Comparison of ENCODE assay signal across 8 cellular contexts in the genomic region with DNA sequence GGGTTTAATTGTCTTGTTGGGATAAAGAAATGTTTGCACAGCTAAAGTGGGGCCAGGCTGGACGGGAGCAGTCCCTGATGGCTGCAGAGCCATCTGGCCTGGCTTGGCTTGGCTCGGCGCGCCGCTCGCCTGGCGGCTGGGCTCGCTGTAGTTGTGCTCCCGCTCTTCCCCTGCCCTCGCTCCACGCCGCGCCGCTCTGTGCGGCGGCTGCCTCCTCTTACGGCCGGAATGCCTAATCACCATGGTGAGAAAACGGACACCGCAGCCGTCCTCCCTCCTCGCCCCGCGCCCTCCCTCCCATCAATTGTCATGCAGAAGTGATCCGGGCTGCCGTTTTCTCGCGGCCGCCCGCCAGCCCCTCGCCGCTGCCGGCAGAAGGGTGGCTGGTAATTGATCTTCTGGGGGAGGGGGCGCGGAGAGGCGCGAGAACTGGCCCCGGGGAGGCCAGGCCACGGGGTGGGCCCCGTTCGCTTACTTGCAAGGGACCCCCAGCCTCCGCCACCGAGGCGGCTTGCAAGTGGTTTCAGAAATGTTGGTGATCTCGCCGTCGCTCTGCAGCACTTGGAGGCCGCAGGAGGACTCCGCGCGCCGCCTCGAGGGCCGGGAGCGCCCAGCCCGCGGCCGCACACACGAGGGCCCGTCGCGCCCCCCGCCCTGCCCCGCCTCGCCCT. TPM values are rescaled to one million over a fixed set of nuclear protein-coding genes. Genes with fewer than 3 reads are reported as not detected.
DNase-seq lines count a peak whose midpoint lies in the region; ATAC-seq and TF ChIP-seq lines count a peak whose summit lies in the region.

No MANE protein-coding gene starts in this region.

- DNase-seq in DMS153 (lab: John Stamatoyannopoulos, UW) (peak; percentile 67), NCI-H146 (lab: John Stamatoyannopoulos, UW) (peak; percentile 78), cerebellum (ENCODE audit: low spot score) (peak; percentile 71), lung (ENCODE audit: low spot score) (no peak), tibial artery (peak in 1 of 2 donors; percentile 28), SW 1271 (lab: John Stamatoyannopoulos, UW) (no peak), SIG-M5 treated with dmso at 0.1 percent for 504 hours (lab: John Stamatoyannopoulos, UW; ENCODE audit: unreplicated experiment) (no peak)
- no peak for DNase-seq in activated effector memory CD4-positive, alpha-beta T cell treated with Interleukin-2 at 50 U/mL for 16 hours

- H3K4me1 ChIP-seq in lung (ENCODE audit: control insufficient read depth in 2 of 2, insufficient read depth in 2 of 2, low read length in 2 of 2) (peaks cover under 1 to 8% of the 10 kb centered on the region in 2 donors), tibial artery (peaks cover 0 to 18% (median 11%) of the 10 kb centered on the region in 4 donors)

- H3K27ac ChIP-seq in lung (ENCODE audit: low read depth in 1 of 2, low read length in 1 of 2) (no peak overlapping the region), tibial artery (no peak overlapping the region)

- peak; percentile 66 for ATAC-seq in lung (ENCODE audit: insufficient read depth, low FRiP score)

- H3K4me3 ChIP-seq in lung: no peak overlapping the region
- peak overlapping the region; percentile 2 to 23 for H3K4me3 ChIP-seq in tibial artery

- H3K27me3 ChIP-seq in lung (ENCODE audit: control insufficient read depth, insufficient read depth) (peaks cover 9% of the 10 kb centered on the region), tibial artery (peaks cover 0 to 92% of the 10 kb centered on the region in 2 donors)

- TF ChIP-seq CTCF in lung (IDR thresholded peaks at IDR 0.05; ENCODE audit: control extremely low read depth, extremely low read depth) (no peak), tibial artery (IDR thresholded peaks at IDR 0.05) (no peak)

- H3K9me3 ChIP-seq in lung (ENCODE audit: control insufficient read depth in 2 of 2, insufficient read depth in 1 of 2, low read length in 1 of 2): no peaks in the 10 kb centered on the region
- H3K9me3 ChIP-seq in tibial artery: no peaks in the 10 kb centered on the region

- intact Hi-C loops in tibial artery (cut with DNase I; ENCODE audit: low total_unique reads): no loop called here

- no peaks in the 10 kb centered on the region for H3K36me3 ChIP-seq in lung (ENCODE audit: control insufficient read depth in 2 of 2, insufficient read depth in 2 of 2, low read length in 2 of 2)
- no peaks in the 10 kb centered on the region for H3K36me3 ChIP-seq in tibial artery

- 2 to 6% methylated on average over 40 to 65 of the region's 65 CpGs for WGBS in lung, 2 donors

RNA-seq across cellular contexts. Expression of gene RNF220, which starts 12.4 kb away (rescaled TPM):
- total RNA-seq in cerebellum (37.9 TPM), lung (10 to 100 TPM; 44.9 to 65.2 TPM)
- polyA plus RNA-seq in lung: 10 to 100 TPM; 73.9 to 75.8 TPM

Comparison
In these comparisons a context has a peak if more than half of its experiments do, and no peak if none do; other contexts are left out.
1. DNase-seq: peak in DMS153 (single experiment), NCI-H146 (single experiment) and cerebellum (single experiment); none in lung (single experiment), activated effector memory CD4-positive, alpha-beta T cell treated with Interleukin-2 at 50 U/mL for 16 hours (single experiment), SW 1271 (0 of 2) and SIG-M5 treated with dmso at 0.1 percent for 504 hours (single experiment).